Comparison of ENCODE assay signal across 8 cellular contexts in genomic region chr3:113746069-113746954, GRCh38. TPM values are rescaled to one million over a fixed set of nuclear protein-coding genes. Genes with fewer than 3 reads are reported as not detected.
DNase-seq lines count a peak whose midpoint lies in the region; ATAC-seq and TF ChIP-seq lines count a peak whose summit lies in the region.

Gene NAA50 (minus strand): TSS chr3:113746249. CDS start chr3:113745949, 300 bp downstream.

- H3K9ac ChIP-seq in fibroblast of lung (ENCODE audit: insufficient read depth, low read length) = peak within 1 kb of the TSS; percentile 96

- no peaks in the 10 kb centered on the region for H3K9me2 ChIP-seq in GM23338 (ENCODE audit: insufficient read depth)

- DNase-seq in DMS79 treated with DMSO at 0.1 percent for 48 hours (lab: John Stamatoyannopoulos, UW) = peak; percentile 93
- peak; percentile 98 for DNase-seq in GM23338 (ENCODE audit: low spot score)
- DNase-seq in LoVo (ENCODE audit: low spot score) = peak; percentile 92
- peak; percentile 89 for DNase-seq in RWPE2 (ENCODE audit: low spot score)
- peak; percentile 88 for DNase-seq in activated T-helper 2 cell treated with anti-CD3 and anti-CD28 coated beads, Interferon-gamma antibody, Interleukin-2, Interleukin-4, amounts not matched to agents 10 μg/mL and 5 μg/mL and 100 μg/mL, durations not matched to agents 14 hours and 24 hours and 36 hours (ENCODE audit: low spot score)
- peak; percentile 94 to 97 for DNase-seq in fibroblast of lung (ENCODE audit: low read depth in 2 of 2)
- DNase-seq in naive thymus-derived CD4-positive, alpha-beta T cell = peak; percentile 81 to 94 (median 89)
- peak; percentile 87 for DNase-seq in stimulated activated naive B cell treated with anti-CD40 and anti-IgM and Interleukin-4, amounts not matched to agents 10 μg/mL and 1 μg/mL and 100 μg/mL, for 72 hours

- POLR2A ChIA-PET in naive thymus-derived CD4-positive, alpha-beta T cell (lab: Charles Lee) = interaction anchor here (0.6 to 3.7 kb wide), 22 partner anchors 11 to 1400 kb away, joined by 3 to 69 read pairs (median 3); partner anchors contain the start of genes GTPBP8, SPICE1, USF3 and ZBTB20

- H3K4me2 ChIP-seq in GM23338 (peak within 1 kb of the TSS; percentile 81), fibroblast of lung (ENCODE audit: extremely low read depth, insufficient read depth, low read length) (peak within 1 kb of the TSS; percentile 99)

- H3K36me3 ChIP-seq in GM23338 (ENCODE audit: insufficient read depth) = no peaks in the 10 kb centered on the region
- H3K36me3 ChIP-seq in RWPE2 (ENCODE audit: low read depth) = peaks cover 13% of the 10 kb centered on the region
- no peaks in the 10 kb centered on the region for H3K36me3 ChIP-seq in fibroblast of lung (ENCODE audit: control insufficient read depth, insufficient read depth, low read length)
- H3K36me3 ChIP-seq in naive thymus-derived CD4-positive, alpha-beta T cell (ENCODE audit: control insufficient read depth in 2 of 3, insufficient read depth in 3 of 3, low read length in 3 of 3) = no peaks in the 10 kb centered on the region

- CTCF ChIA-PET in naive thymus-derived CD4-positive, alpha-beta T cell (lab: Charles Lee) = interaction anchor here (0.7 to 3.0 kb wide), 9 partner anchors 11 to 250 kb away, joined by 3 to 33 read pairs (median 5); no protein-coding TSS in a partner anchor

- ATAC-seq in GM23338 = peak; percentile 69
- peak; percentile 58 for ATAC-seq in RWPE2 (ENCODE audit: low read depth)
- peak; percentile 84 for ATAC-seq in naive thymus-derived CD4-positive, alpha-beta T cell
- ATAC-seq in stimulated activated naive B cell treated with anti-CD40 and anti-IgM and Interleukin-4, amounts not matched to agents 10 μg/mL and 1 μg/mL and 100 μg/mL, for 72 hours (replicated peaks) = peak; percentile 77 to 80

- H3K79me2 ChIP-seq in GM23338 (replicated peaks; ENCODE audit: insufficient read depth) = peaks cover 81% of the 10 kb centered on the region
- peaks cover 81% of the 10 kb centered on the region for H3K79me2 ChIP-seq in fibroblast of lung (ENCODE audit: control insufficient read depth, insufficient read depth, low read length)

- no peak for TF ChIP-seq CTCF in GM23338 (conservative IDR thresholded peaks at IDR 0.05; ENCODE audit: low read depth in 2 of 2)
- TF ChIP-seq CTCF in RWPE2 (IDR thresholded peaks at IDR 0.05; ENCODE audit: poor library complexity, severe bottlenecking) = no peak
- no peak for TF ChIP-seq CTCF in fibroblast of lung (conservative IDR thresholded peaks at IDR 0.05 in 1 of 2, IDR thresholded peaks at IDR 0.05 in 1 of 2; ENCODE audit: low read depth in 1 of 2, low read length in 2 of 2)

- H3K4me1 Mint-ChIP-seq in GM23338 = peaks cover 40% of the 10 kb centered on the region
- peaks cover 58% of the 10 kb centered on the region for H3K4me1 Mint-ChIP-seq in activated T-helper 2 cell treated with anti-CD3 and anti-CD28 coated beads, Interferon-gamma antibody, Interleukin-2, Interleukin-4, amounts not matched to agents 10 μg/mL and 5 μg/mL and 100 μg/mL, durations not matched to agents 14 hours and 24 hours and 36 hours (ENCODE audit: low read depth)
- H3K4me1 Mint-ChIP-seq in naive thymus-derived CD4-positive, alpha-beta T cell = peaks cover 41 to 76% (median 69%) of the 10 kb centered on the region in 7 donors
- H3K4me1 Mint-ChIP-seq in stimulated activated naive B cell treated with anti-CD40 and anti-IgM and Interleukin-4, amounts not matched to agents 10 μg/mL and 1 μg/mL and 100 μg/mL, for 72 hours = peaks cover 26 to 65% of the 10 kb centered on the region in 2 donors

- H3K9me3 Mint-ChIP-seq in GM23338 = peaks cover 2% of the 10 kb centered on the region; the same call in 2 of the 3 replicates
- H3K9me3 Mint-ChIP-seq in activated T-helper 2 cell treated with anti-CD3 and anti-CD28 coated beads, Interferon-gamma antibody, Interleukin-2, Interleukin-4, amounts not matched to agents 10 μg/mL and 5 μg/mL and 100 μg/mL, durations not matched to agents 14 hours and 24 hours and 36 hours = no peaks in the 10 kb centered on the region
- H3K9me3 Mint-ChIP-seq in naive thymus-derived CD4-positive, alpha-beta T cell = peaks cover 0 to 6% (median 0%) of the 10 kb centered on the region in 11 donors
- no peaks in the 10 kb centered on the region for H3K9me3 Mint-ChIP-seq in stimulated activated naive B cell treated with anti-CD40 and anti-IgM and Interleukin-4, amounts not matched to agents 10 μg/mL and 1 μg/mL and 100 μg/mL, for 72 hours

- peak within 1 kb of the TSS; percentile 100 for H3K27ac Mint-ChIP-seq in GM23338
- H3K27ac Mint-ChIP-seq in activated T-helper 2 cell treated with anti-CD3 and anti-CD28 coated beads, Interferon-gamma antibody, Interleukin-2, Interleukin-4, amounts not matched to agents 10 μg/mL and 5 μg/mL and 100 μg/mL, durations not matched to agents 14 hours and 24 hours and 36 hours = peak within 1 kb of the TSS; percentile 100
- peak within 1 kb of the TSS; percentile 98 to 100 (median 100) for H3K27ac Mint-ChIP-seq in naive thymus-derived CD4-positive, alpha-beta T cell
- H3K27ac Mint-ChIP-seq in stimulated activated naive B cell treated with anti-CD40 and anti-IgM and Interleukin-4, amounts not matched to agents 10 μg/mL and 1 μg/mL and 100 μg/mL, for 72 hours = peak within 1 kb of the TSS; percentile 100

- H3K27ac ChIP-seq in GM23338 (ENCODE audit: low read depth) (peak within 1 kb of the TSS; percentile 100), RWPE2 (ENCODE audit: poor library complexity, severe bottlenecking) (peak within 1 kb of the TSS; percentile 88), fibroblast of lung (ENCODE audit: insufficient read depth, low read length) (peak within 1 kb of the TSS; percentile 100)
- H3K27ac ChIP-seq in naive thymus-derived CD4-positive, alpha-beta T cell (ENCODE audit: low read depth, low read length) = peak within 1 kb of the TSS; percentile 99

- no peaks in the 10 kb centered on the region for H3F3A ChIP-seq in GM23338 (replicated peaks; ENCODE audit: low read depth)

- H3K4me3 Mint-ChIP-seq in GM23338 = peak within 1 kb of the TSS; percentile 100
- peak within 1 kb of the TSS; percentile 96 for H3K4me3 Mint-ChIP-seq in activated T-helper 2 cell treated with anti-CD3 and anti-CD28 coated beads, Interferon-gamma antibody, Interleukin-2, Interleukin-4, amounts not matched to agents 10 μg/mL and 5 μg/mL and 100 μg/mL, durations not matched to agents 14 hours and 24 hours and 36 hours (ENCODE audit: low read depth)
- peak within 1 kb of the TSS; percentile 92 to 100 (median 96) for H3K4me3 Mint-ChIP-seq in naive thymus-derived CD4-positive, alpha-beta T cell
- H3K4me3 Mint-ChIP-seq in stimulated activated naive B cell treated with anti-CD40 and anti-IgM and Interleukin-4, amounts not matched to agents 10 μg/mL and 1 μg/mL and 100 μg/mL, for 72 hours = peak within 1 kb of the TSS; percentile 88 to 93

- intact Hi-C loops in activated T-helper 2 cell treated with anti-CD3 and anti-CD28 coated beads, Interferon-gamma antibody, Interleukin-2, Interleukin-4, amounts not matched to agents 10 μg/mL and 5 μg/mL and 100 μg/mL, durations not matched to agents 14 hours and 24 hours and 36 hours (cut with micrococcal nuclease) = loop anchor here (1.0 to 5.0 kb wide), 6 partner anchors 214 to 1401 kb away; partner anchors contain the start of genes CCDC191, QTRT2, SIDT1 and SPICE1
- intact Hi-C loops in naive thymus-derived CD4-positive, alpha-beta T cell (cut with micrococcal nuclease) = loop anchor here (1.0 to 10.0 kb wide), 12 partner anchors 36 to 1619 kb away; partner anchors contain the start of genes CCDC191 (in 2 of the 2), QTRT2 (in 2 of the 2), SIDT1 (in 2 of the 2) and SPICE1 (in 2 of the 2)

- peak within 1 kb of the TSS; percentile 80 for H3K4me3 ChIP-seq in GM23338
- H3K4me3 ChIP-seq in RWPE2 (ENCODE audit: severe bottlenecking) = peak within 1 kb of the TSS; percentile 90
- H3K4me3 ChIP-seq in fibroblast of lung (replicated peaks in 1 of 4; ENCODE audit: control extremely low read depth in 1 of 4, insufficient read depth in 1 of 4, low read depth in 3 of 4, low read length in 4 of 4) = peak within 1 kb of the TSS; percentile 82 to 100 (median 92)
- H3K4me3 ChIP-seq in naive thymus-derived CD4-positive, alpha-beta T cell (ENCODE audit: low read length) = peak within 1 kb of the TSS; percentile 90

- peaks cover 18% of the 10 kb centered on the region for H3K27me3 Mint-ChIP-seq in GM23338 (ENCODE audit: insufficient read depth, low read depth, poor library complexity)
- peaks cover 3% of the 10 kb centered on the region for H3K27me3 Mint-ChIP-seq in activated T-helper 2 cell treated with anti-CD3 and anti-CD28 coated beads, Interferon-gamma antibody, Interleukin-2, Interleukin-4, amounts not matched to agents 10 μg/mL and 5 μg/mL and 100 μg/mL, durations not matched to agents 14 hours and 24 hours and 36 hours (ENCODE audit: low read depth)
- H3K27me3 Mint-ChIP-seq in naive thymus-derived CD4-positive, alpha-beta T cell = no peaks in the 10 kb centered on the region
- H3K27me3 Mint-ChIP-seq in stimulated activated naive B cell treated with anti-CD40 and anti-IgM and Interleukin-4, amounts not matched to agents 10 μg/mL and 1 μg/mL and 100 μg/mL, for 72 hours = no peaks in the 10 kb centered on the region

- peaks cover 14% of the 10 kb centered on the region for H3K36me3 Mint-ChIP-seq in GM23338 (ENCODE audit: low read depth)
- peaks cover 17% of the 10 kb centered on the region for H3K36me3 Mint-ChIP-seq in activated T-helper 2 cell treated with anti-CD3 and anti-CD28 coated beads, Interferon-gamma antibody, Interleukin-2, Interleukin-4, amounts not matched to agents 10 μg/mL and 5 μg/mL and 100 μg/mL, durations not matched to agents 14 hours and 24 hours and 36 hours (ENCODE audit: low read depth)
- peaks cover 0 to 5% (median 3%) of the 10 kb centered on the region in 5 donors for H3K36me3 Mint-ChIP-seq in naive thymus-derived CD4-positive, alpha-beta T cell
- H3K36me3 Mint-ChIP-seq in stimulated activated naive B cell treated with anti-CD40 and anti-IgM and Interleukin-4, amounts not matched to agents 10 μg/mL and 1 μg/mL and 100 μg/mL, for 72 hours = peaks cover 5 to 10% of the 10 kb centered on the region in 2 donors

- H3K4me1 ChIP-seq in GM23338 (ENCODE audit: insufficient read depth) = peaks cover 23% of the 10 kb centered on the region
- peaks cover 43% of the 10 kb centered on the region for H3K4me1 ChIP-seq in RWPE2 (ENCODE audit: insufficient read depth, poor library complexity, severe bottlenecking)
- H3K4me1 ChIP-seq in fibroblast of lung (ENCODE audit: control insufficient read depth, extremely low read depth, insufficient read depth, low read length) = peaks cover 7% of the 10 kb centered on the region
- H3K4me1 ChIP-seq in naive thymus-derived CD4-positive, alpha-beta T cell (ENCODE audit: control insufficient read depth in 2 of 2, insufficient read depth in 2 of 2, low read length in 2 of 2) = peaks cover 25 to 36% of the 10 kb centered on the region in 2 donors

- H2AFZ ChIP-seq in GM23338 (peak within 1 kb of the TSS; percentile 4; the same call in 1 of the 2 replicates), fibroblast of lung (ENCODE audit: low read length) (peak within 1 kb of the TSS; percentile 89)

- H4K20me1 ChIP-seq in GM23338 (replicated peaks; ENCODE audit: insufficient read depth) (peaks cover 29% of the 10 kb centered on the region), fibroblast of lung (ENCODE audit: control insufficient read depth, extremely low read depth, insufficient read depth, low read length) (peaks cover 3% of the 10 kb centered on the region)

- no peaks in the 10 kb centered on the region for H3K27me3 ChIP-seq in GM23338 (ENCODE audit: insufficient read depth)
- H3K27me3 ChIP-seq in RWPE2 (ENCODE audit: insufficient read depth, poor library complexity, severe bottlenecking) = no peaks in the 10 kb centered on the region
- H3K27me3 ChIP-seq in fibroblast of lung (ENCODE audit: control insufficient read depth, insufficient read depth, low read length) = no peaks in the 10 kb centered on the region
- H3K27me3 ChIP-seq in naive thymus-derived CD4-positive, alpha-beta T cell (ENCODE audit: control insufficient read depth in 2 of 2, insufficient read depth in 2 of 2, low read length in 2 of 2) = no peaks in the 10 kb centered on the region

- H3K9me3 ChIP-seq in RWPE2 (ENCODE audit: severe bottlenecking) = no peaks in the 10 kb centered on the region
- no peaks in the 10 kb centered on the region for H3K9me3 ChIP-seq in fibroblast of lung (ENCODE audit: control insufficient read depth, insufficient read depth, low read depth, low read length)
- no peaks in the 10 kb centered on the region for H3K9me3 ChIP-seq in naive thymus-derived CD4-positive, alpha-beta T cell (ENCODE audit: control insufficient read depth in 2 of 3, low read length in 3 of 3)

RNA-seq across cellular contexts. Expression of gene NAA50, which starts in this region (rescaled TPM):
- total RNA-seq in GM23338 (2014; rRNA removed; shearing (Covaris generic)) = 219 and 260 TPM in 2 replicates
- 78.7 and 103 TPM in 2 replicates for polyA plus RNA-seq in GM23338 (2016; fragmentation: Nextera tagmentation; extraction: Ambion mirVana)
- total RNA-seq in activated T-helper 2 cell treated with anti-CD3 and anti-CD28 coated beads, Interferon-gamma antibody, Interleukin-2, Interleukin-4, amounts not matched to agents 10 μg/mL and 5 μg/mL and 100 μg/mL, durations not matched to agents 14 hours and 24 hours and 36 hours = 129 and 134 TPM in 2 replicates
- 232 and 252 TPM in 2 replicates for total RNA-seq in fibroblast of lung
- 150 and 189 TPM in 2 replicates for polyA plus RNA-seq in fibroblast of lung
- polyA plus RNA-seq in fibroblast of lung (2012) = 119 and 178 TPM in 2 replicates
- polyA minus RNA-seq in fibroblast of lung (ENCODE audit: low replicate concordance) = 18.6 and 22.7 TPM in 2 replicates
- 10 to 100 TPM; 38.2 to 89.9 (median 50.6) TPM for total RNA-seq in naive thymus-derived CD4-positive, alpha-beta T cell
- polyA plus RNA-seq in naive thymus-derived CD4-positive, alpha-beta T cell = 10 to 100 TPM; 55.4 to 57.9 TPM

Comparison
In these comparisons a context has a peak if more than half of its experiments do, and no peak if none do; other contexts are left out.
1. Peak in every context shown above with its lines: DNase-seq, ATAC-seq, H3K4me3 ChIP-seq and H3K27ac ChIP-seq.